Comparison of ENCODE assay signal across 21 cellular contexts in the genomic region with DNA sequence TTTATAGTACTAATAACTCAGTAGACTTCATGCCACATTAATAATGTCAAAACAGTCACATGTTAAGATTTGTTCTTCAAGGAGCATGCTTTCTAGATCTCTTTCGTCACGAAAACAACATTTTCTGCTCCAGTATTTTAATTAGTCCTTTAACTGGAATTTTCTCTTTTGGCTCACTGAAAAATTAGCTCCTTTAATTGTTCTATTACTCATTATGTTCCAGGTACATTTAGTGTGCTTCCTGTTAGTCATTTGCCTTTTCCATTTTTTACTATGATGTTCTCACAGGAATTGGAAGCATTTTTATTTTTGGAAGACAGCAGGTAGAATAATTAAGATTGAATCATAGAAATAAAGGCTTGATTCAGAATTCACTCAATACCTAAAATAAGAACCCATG.
"Had no signal": no experiment of that assay in that cellular context is flagged by ENCODE, and none has a peak within 500 bp of the region (broad histone marks: within the 10 kb centered on the region; RNA-seq: fewer than 3 reads in every experiment).

No MANE protein-coding gene starts in this region.

- H3K4me3 ChIP-seq: heart right ventricle, left lung, right lobe of liver, tibial nerve had no signal

- H3K4me1 ChIP-seq: left lung, right lobe of liver, tibial nerve had no signal

- H3K4me1 Mint-ChIP-seq: activated naive CD8-positive, alpha-beta T cell treated with anti-CD3 and anti-CD28 coated beads, Interleukin-2, amount 10 ng/mL, durations not matched to agents 7 days and 5 days; activated T-helper 17 cell treated with anti-CD3 and anti-CD28 coated beads, Interleukin-2, amount 50 U/mL, for 72 hours; natural killer cell; stimulated activated effector memory CD8-positive, alpha-beta T cell treated with anti-CD3 and anti-CD28 coated beads, Interleukin-12 subunit alpha, Interleukin-12 subunit beta, amount 100 ng/mL, for 72 hours; stimulated activated naive CD8-positive, alpha-beta T cell treated with anti-CD3 and anti-CD28 coated beads, Interleukin-15, amount 100 ng/mL, for 72 hours; WTC11 had no signal

- H3K9me3 Mint-ChIP-seq: activated naive CD8-positive, alpha-beta T cell treated with anti-CD3 and anti-CD28 coated beads, Interleukin-2, amount 10 ng/mL, durations not matched to agents 7 days and 5 days; activated T-helper 17 cell treated with anti-CD3 and anti-CD28 coated beads, Interleukin-2, amount 50 U/mL, for 72 hours had no signal

- H3K27me3 ChIP-seq: heart right ventricle, left lung, right lobe of liver, tibial nerve had no signal

- DNase-seq: activated CD8-positive, alpha-beta memory T cell treated with anti-CD3 and anti-CD28 coated beads for 24 hours; activated CD8-positive, alpha-beta memory T cell treated with anti-CD3 and anti-CD28 coated beads, Interleukin-2, amount 50 U/mL, for 4 hours; activated naive CD8-positive, alpha-beta T cell treated with anti-CD3 and anti-CD28 coated beads, Interleukin-2, amount 10 ng/mL, durations not matched to agents 7 days and 5 days; activated T-cell treated with anti-CD3 and anti-CD28 coated beads, Interleukin-2, amount 50 U/mL, for 24 hours; amygdala; effector CD8-positive, alpha-beta T cell; heart right ventricle; islet precursor cell; left lung; midbrain; natural killer cell; right lobe of liver; small intestine; stimulated activated CD4-positive, alpha-beta T cell treated with anti-CD3 and anti-CD28 coated beads, Interleukin-2, amount 100 ng/mL, for 24 hours; stimulated activated naive CD8-positive, alpha-beta T cell treated with anti-CD3 and anti-CD28 coated beads, Interleukin-15, amount 100 ng/mL, for 72 hours; T-helper 9 cell had no signal

- H3K36me3 ChIP-seq: heart right ventricle, left lung, right lobe of liver, tibial nerve had no signal

- ATAC-seq: activated T-helper 17 cell treated with anti-CD3 and anti-CD28 coated beads, Interleukin-2, amount 50 U/mL, for 72 hours; left lung; natural killer cell; right lobe of liver; stimulated activated effector memory CD8-positive, alpha-beta T cell treated with anti-CD3 and anti-CD28 coated beads, Interleukin-12 subunit alpha, Interleukin-12 subunit beta, amount 100 ng/mL, for 72 hours; stimulated activated naive CD8-positive, alpha-beta T cell treated with anti-CD3 and anti-CD28 coated beads, Interleukin-15, amount 100 ng/mL, for 72 hours; WTC11 had no signal

- H3K36me3 Mint-ChIP-seq: stimulated activated effector memory CD8-positive, alpha-beta T cell treated with anti-CD3 and anti-CD28 coated beads, Interleukin-12 subunit alpha, Interleukin-12 subunit beta, amount 100 ng/mL, for 72 hours; WTC11 had no signal

- H3K27ac Mint-ChIP-seq: activated naive CD8-positive, alpha-beta T cell treated with anti-CD3 and anti-CD28 coated beads, Interleukin-2, amount 10 ng/mL, durations not matched to agents 7 days and 5 days; activated T-cell treated with anti-CD3 and anti-CD28 coated beads, Interleukin-2, amount 50 U/mL, for 24 hours; activated T-helper 17 cell treated with anti-CD3 and anti-CD28 coated beads, Interleukin-2, amount 50 U/mL, for 72 hours; dendritic cell treated with granulocyte-macrophage colony-stimulating factor and Interleukin-4, amounts not matched to agents 40 ng/mL and 50 ng/mL, for 4 days; natural killer cell; stimulated activated effector memory CD8-positive, alpha-beta T cell treated with anti-CD3 and anti-CD28 coated beads, Interleukin-12 subunit alpha, Interleukin-12 subunit beta, amount 100 ng/mL, for 72 hours; stimulated activated naive CD8-positive, alpha-beta T cell treated with anti-CD3 and anti-CD28 coated beads, Interleukin-15, amount 100 ng/mL, for 72 hours; WTC11 had no signal

- H3K27me3 Mint-ChIP-seq: activated naive CD8-positive, alpha-beta T cell treated with anti-CD3 and anti-CD28 coated beads, Interleukin-2, amount 10 ng/mL, durations not matched to agents 7 days and 5 days; activated T-cell treated with anti-CD3 and anti-CD28 coated beads, Interleukin-2, amount 50 U/mL, for 24 hours; activated T-helper 17 cell treated with anti-CD3 and anti-CD28 coated beads, Interleukin-2, amount 50 U/mL, for 72 hours; dendritic cell treated with granulocyte-macrophage colony-stimulating factor and Interleukin-4, amounts not matched to agents 40 ng/mL and 50 ng/mL, for 4 days; stimulated activated naive CD8-positive, alpha-beta T cell treated with anti-CD3 and anti-CD28 coated beads, Interleukin-15, amount 100 ng/mL, for 72 hours had no signal

- H3K4me3 Mint-ChIP-seq: activated naive CD8-positive, alpha-beta T cell treated with anti-CD3 and anti-CD28 coated beads, Interleukin-2, amount 10 ng/mL, durations not matched to agents 7 days and 5 days; activated T-cell treated with anti-CD3 and anti-CD28 coated beads, Interleukin-2, amount 50 U/mL, for 24 hours; activated T-helper 17 cell treated with anti-CD3 and anti-CD28 coated beads, Interleukin-2, amount 50 U/mL, for 72 hours; dendritic cell treated with granulocyte-macrophage colony-stimulating factor and Interleukin-4, amounts not matched to agents 40 ng/mL and 50 ng/mL, for 4 days; natural killer cell; stimulated activated effector memory CD8-positive, alpha-beta T cell treated with anti-CD3 and anti-CD28 coated beads, Interleukin-12 subunit alpha, Interleukin-12 subunit beta, amount 100 ng/mL, for 72 hours; stimulated activated naive CD8-positive, alpha-beta T cell treated with anti-CD3 and anti-CD28 coated beads, Interleukin-15, amount 100 ng/mL, for 72 hours; WTC11 had no signal

- H3K9me3 ChIP-seq: right lobe of liver had no signal

- H3K27ac ChIP-seq: left lung, right lobe of liver, tibial nerve had no signal
